ENCODE assay signal across 1 cellular context in the genomic region with DNA sequence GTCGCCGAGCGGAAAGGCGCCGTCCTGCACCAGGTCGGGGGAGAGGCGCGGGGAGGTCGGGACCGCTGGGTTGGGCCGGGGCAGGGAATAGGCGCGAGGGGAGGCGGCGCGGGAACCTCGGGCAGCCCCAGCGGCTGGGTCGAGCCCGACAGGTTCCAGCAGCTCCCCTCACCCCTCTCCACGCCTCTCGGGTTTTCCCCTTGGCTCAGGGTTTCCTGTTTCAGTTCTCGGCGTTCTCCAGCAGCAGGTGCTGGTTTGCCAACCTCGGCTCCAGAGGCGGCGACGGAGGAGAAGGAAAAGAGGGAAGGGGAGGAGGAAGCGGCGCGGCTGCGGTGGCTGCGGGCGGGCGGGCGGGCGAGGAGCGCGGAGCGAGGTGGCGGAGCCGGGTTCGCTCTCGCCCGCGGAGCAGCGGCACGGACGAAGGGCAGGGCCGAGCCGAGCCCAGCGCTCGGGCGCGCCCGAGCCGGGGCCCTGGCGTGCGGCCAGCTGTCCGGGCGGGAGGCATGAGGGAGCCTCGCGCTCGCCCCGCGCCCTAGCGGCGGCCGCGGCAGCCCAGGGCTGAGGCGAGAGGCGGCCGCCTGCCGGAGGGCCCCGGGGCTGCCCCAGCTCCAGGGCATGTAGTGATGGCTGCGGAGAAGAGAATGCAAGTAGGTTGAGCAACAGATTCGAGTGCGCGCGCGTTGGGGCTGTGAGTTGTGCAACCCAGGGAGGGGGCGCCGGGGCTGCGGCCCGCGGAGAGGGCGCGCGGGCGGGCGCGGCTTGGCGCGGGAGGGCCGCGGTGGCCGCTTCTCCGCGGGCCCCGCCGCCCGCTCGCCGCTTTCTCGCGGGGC.
TF ChIP-seq lines count a peak whose summit lies in the region.

A gene (plus strand): TSS at position 816 of the 830 bp plus-strand sequence. CDS start 20 bp downstream, outside the sequence.

TF ChIP-seq in GM12878, 131 proteins besides CTCF, POLR2A, EP300 and RAD21 (continues in another document):
- TF ChIP-seq SUZ12 (IDR thresholded peaks at IDR 0.05; ENCODE audit: unreplicated experiment) (no peak), EGR1 (IDR thresholded peaks at IDR 0.05; ENCODE audit: borderline replicate concordance in 1 of 2, low read depth in 2 of 2, low read length in 2 of 2) (peak in 1 of 2 experiments; percentile 33; a peak in 1 of 3 replicates), BMI1 (IDR thresholded peaks at IDR 0.05; ENCODE audit: borderline replicate concordance) (no peak), ZZZ3 (IDR thresholded peaks at IDR 0.05; ENCODE audit: control insufficient read depth, insufficient read length, low read depth) (no peak), CREB1 (IDR thresholded peaks at IDR 0.05; ENCODE audit: low read depth) (no peak), SMAD5 (IDR thresholded peaks at IDR 0.05; ENCODE audit: low read depth) (peak; percentile 30; the same call in 1 of the 2 replicates), CEBPB (IDR thresholded peaks at IDR 0.05; ENCODE audit: borderline replicate concordance in 1 of 2, low read depth in 2 of 2, low read length in 2 of 2) (0 out of 4 replicates have a peak, but pooled peaks of 1 of the 2 experiments have one; percentile 30), CBX5 (IDR thresholded peaks at IDR 0.05; ENCODE audit: low read depth) (peak; percentile 16; the same call in 1 of the 2 replicates), ETV6 (conservative IDR thresholded peaks at IDR 0.05 in 1 of 2, IDR thresholded peaks at IDR 0.05 in 1 of 2; ENCODE audit: borderline replicate concordance in 1 of 2, low read depth in 1 of 2) (peak in 1 of 2 experiments; percentile 90; a peak in 2 of 4 replicates), RFX5 (IDR thresholded peaks at IDR 0.05; ENCODE audit: low read depth, low read length) (no peak; the same call in 1 of the 2 replicates), TAF1 (IDR thresholded peaks at IDR 0.05; ENCODE audit: borderline replicate concordance, low read depth, low read length) (peak; percentile 74), STAT3 (IDR thresholded peaks at IDR 0.05; ENCODE audit: low read depth, low read length) (no peak), TBL1XR1 (IDR thresholded peaks at IDR 0.05; ENCODE audit: low read depth, low read length) (peak; percentile 81; the same call in 1 of the 2 replicates), CHD1 (IDR thresholded peaks at IDR 0.05; ENCODE audit: low read depth, low read length) (peak; percentile 68; the same call in 1 of the 2 replicates), RELA (IDR thresholded peaks at IDR 0.05; ENCODE audit: borderline replicate concordance, partially characterized antibody) (peak; percentile 85), NR2C2 (IDR thresholded peaks at IDR 0.05; ENCODE audit: borderline replicate concordance, control insufficient read depth, insufficient read length, low read depth) (no peak), MYC (IDR thresholded peaks at IDR 0.05; ENCODE audit: insufficient read depth, insufficient read length, insufficient replicate concordance, low read length, severe bottlenecking) (no peak), DPF2 (IDR thresholded peaks at IDR 0.05) (peak; percentile 48; the same call in 1 of the 2 replicates), NR2F1 (conservative IDR thresholded peaks at IDR 0.05) (0 out of 2 replicates have a peak, but pooled peaks have one; percentile 6)
- TF ChIP-seq, protein P1, sequence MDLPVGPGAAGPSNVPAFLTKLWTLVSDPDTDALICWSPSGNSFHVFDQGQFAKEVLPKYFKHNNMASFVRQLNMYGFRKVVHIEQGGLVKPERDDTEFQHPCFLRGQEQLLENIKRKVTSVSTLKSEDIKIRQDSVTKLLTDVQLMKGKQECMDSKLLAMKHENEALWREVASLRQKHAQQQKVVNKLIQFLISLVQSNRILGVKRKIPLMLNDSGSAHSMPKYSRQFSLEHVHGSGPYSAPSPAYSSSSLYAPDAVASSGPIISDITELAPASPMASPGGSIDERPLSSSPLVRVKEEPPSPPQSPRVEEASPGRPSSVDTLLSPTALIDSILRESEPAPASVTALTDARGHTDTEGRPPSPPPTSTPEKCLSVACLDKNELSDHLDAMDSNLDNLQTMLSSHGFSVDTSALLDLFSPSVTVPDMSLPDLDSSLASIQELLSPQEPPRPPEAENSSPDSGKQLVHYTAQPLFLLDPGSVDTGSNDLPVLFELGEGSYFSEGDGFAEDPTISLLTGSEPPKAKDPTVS (IDR thresholded peaks at IDR 0.05; ENCODE audit: low read depth, low read length) = no peak
- TF ChIP-seq, protein P2, sequence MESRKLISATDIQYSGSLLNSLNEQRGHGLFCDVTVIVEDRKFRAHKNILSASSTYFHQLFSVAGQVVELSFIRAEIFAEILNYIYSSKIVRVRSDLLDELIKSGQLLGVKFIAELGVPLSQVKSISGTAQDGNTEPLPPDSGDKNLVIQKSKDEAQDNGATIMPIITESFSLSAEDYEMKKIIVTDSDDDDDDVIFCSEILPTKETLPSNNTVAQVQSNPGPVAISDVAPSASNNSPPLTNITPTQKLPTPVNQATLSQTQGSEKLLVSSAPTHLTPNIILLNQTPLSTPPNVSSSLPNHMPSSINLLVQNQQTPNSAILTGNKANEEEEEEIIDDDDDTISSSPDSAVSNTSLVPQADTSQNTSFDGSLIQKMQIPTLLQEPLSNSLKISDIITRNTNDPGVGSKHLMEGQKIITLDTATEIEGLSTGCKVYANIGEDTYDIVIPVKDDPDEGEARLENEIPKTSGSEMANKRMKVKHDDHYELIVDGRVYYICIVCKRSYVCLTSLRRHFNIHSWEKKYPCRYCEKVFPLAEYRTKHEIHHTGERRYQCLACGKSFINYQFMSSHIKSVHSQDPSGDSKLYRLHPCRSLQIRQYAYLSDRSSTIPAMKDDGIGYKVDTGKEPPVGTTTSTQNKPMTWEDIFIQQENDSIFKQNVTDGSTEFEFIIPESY (IDR thresholded peaks at IDR 0.05) = no peak
- TF ChIP-seq, protein P3, sequence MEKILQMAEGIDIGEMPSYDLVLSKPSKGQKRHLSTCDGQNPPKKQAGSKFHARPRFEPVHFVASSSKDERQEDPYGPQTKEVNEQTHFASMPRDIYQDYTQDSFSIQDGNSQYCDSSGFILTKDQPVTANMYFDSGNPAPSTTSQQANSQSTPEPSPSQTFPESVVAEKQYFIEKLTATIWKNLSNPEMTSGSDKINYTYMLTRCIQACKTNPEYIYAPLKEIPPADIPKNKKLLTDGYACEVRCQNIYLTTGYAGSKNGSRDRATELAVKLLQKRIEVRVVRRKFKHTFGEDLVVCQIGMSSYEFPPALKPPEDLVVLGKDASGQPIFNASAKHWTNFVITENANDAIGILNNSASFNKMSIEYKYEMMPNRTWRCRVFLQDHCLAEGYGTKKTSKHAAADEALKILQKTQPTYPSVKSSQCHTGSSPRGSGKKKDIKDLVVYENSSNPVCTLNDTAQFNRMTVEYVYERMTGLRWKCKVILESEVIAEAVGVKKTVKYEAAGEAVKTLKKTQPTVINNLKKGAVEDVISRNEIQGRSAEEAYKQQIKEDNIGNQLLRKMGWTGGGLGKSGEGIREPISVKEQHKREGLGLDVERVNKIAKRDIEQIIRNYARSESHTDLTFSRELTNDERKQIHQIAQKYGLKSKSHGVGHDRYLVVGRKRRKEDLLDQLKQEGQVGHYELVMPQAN (conservative IDR thresholded peaks at IDR 0.05) = peak; percentile 52; the same call in 1 of the 2 replicates
- TF ChIP-seq, protein P4, sequence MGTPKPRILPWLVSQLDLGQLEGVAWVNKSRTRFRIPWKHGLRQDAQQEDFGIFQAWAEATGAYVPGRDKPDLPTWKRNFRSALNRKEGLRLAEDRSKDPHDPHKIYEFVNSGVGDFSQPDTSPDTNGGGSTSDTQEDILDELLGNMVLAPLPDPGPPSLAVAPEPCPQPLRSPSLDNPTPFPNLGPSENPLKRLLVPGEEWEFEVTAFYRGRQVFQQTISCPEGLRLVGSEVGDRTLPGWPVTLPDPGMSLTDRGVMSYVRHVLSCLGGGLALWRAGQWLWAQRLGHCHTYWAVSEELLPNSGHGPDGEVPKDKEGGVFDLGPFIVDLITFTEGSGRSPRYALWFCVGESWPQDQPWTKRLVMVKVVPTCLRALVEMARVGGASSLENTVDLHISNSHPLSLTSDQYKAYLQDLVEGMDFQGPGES (IDR thresholded peaks at IDR 0.05) = no peak
- TF ChIP-seq, protein P5, sequence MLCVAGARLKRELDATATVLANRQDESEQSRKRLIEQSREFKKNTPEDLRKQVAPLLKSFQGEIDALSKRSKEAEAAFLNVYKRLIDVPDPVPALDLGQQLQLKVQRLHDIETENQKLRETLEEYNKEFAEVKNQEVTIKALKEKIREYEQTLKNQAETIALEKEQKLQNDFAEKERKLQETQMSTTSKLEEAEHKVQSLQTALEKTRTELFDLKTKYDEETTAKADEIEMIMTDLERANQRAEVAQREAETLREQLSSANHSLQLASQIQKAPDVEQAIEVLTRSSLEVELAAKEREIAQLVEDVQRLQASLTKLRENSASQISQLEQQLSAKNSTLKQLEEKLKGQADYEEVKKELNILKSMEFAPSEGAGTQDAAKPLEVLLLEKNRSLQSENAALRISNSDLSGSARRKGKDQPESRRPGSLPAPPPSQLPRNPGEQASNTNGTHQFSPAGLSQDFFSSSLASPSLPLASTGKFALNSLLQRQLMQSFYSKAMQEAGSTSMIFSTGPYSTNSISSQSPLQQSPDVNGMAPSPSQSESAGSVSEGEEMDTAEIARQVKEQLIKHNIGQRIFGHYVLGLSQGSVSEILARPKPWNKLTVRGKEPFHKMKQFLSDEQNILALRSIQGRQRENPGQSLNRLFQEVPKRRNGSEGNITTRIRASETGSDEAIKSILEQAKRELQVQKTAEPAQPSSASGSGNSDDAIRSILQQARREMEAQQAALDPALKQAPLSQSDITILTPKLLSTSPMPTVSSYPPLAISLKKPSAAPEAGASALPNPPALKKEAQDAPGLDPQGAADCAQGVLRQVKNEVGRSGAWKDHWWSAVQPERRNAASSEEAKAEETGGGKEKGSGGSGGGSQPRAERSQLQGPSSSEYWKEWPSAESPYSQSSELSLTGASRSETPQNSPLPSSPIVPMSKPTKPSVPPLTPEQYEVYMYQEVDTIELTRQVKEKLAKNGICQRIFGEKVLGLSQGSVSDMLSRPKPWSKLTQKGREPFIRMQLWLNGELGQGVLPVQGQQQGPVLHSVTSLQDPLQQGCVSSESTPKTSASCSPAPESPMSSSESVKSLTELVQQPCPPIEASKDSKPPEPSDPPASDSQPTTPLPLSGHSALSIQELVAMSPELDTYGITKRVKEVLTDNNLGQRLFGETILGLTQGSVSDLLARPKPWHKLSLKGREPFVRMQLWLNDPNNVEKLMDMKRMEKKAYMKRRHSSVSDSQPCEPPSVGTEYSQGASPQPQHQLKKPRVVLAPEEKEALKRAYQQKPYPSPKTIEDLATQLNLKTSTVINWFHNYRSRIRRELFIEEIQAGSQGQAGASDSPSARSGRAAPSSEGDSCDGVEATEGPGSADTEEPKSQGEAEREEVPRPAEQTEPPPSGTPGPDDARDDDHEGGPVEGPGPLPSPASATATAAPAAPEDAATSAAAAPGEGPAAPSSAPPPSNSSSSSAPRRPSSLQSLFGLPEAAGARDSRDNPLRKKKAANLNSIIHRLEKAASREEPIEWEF (IDR thresholded peaks at IDR 0.05; ENCODE audit: insufficient replicate concordance, low read depth, low read length) = no peak
- TF ChIP-seq, protein P6, sequence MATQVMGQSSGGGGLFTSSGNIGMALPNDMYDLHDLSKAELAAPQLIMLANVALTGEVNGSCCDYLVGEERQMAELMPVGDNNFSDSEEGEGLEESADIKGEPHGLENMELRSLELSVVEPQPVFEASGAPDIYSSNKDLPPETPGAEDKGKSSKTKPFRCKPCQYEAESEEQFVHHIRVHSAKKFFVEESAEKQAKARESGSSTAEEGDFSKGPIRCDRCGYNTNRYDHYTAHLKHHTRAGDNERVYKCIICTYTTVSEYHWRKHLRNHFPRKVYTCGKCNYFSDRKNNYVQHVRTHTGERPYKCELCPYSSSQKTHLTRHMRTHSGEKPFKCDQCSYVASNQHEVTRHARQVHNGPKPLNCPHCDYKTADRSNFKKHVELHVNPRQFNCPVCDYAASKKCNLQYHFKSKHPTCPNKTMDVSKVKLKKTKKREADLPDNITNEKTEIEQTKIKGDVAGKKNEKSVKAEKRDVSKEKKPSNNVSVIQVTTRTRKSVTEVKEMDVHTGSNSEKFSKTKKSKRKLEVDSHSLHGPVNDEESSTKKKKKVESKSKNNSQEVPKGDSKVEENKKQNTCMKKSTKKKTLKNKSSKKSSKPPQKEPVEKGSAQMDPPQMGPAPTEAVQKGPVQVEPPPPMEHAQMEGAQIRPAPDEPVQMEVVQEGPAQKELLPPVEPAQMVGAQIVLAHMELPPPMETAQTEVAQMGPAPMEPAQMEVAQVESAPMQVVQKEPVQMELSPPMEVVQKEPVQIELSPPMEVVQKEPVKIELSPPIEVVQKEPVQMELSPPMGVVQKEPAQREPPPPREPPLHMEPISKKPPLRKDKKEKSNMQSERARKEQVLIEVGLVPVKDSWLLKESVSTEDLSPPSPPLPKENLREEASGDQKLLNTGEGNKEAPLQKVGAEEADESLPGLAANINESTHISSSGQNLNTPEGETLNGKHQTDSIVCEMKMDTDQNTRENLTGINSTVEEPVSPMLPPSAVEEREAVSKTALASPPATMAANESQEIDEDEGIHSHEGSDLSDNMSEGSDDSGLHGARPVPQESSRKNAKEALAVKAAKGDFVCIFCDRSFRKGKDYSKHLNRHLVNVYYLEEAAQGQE (IDR thresholded peaks at IDR 0.05; ENCODE audit: low read depth, low read length) = no peak
- TF ChIP-seq, protein P7, sequence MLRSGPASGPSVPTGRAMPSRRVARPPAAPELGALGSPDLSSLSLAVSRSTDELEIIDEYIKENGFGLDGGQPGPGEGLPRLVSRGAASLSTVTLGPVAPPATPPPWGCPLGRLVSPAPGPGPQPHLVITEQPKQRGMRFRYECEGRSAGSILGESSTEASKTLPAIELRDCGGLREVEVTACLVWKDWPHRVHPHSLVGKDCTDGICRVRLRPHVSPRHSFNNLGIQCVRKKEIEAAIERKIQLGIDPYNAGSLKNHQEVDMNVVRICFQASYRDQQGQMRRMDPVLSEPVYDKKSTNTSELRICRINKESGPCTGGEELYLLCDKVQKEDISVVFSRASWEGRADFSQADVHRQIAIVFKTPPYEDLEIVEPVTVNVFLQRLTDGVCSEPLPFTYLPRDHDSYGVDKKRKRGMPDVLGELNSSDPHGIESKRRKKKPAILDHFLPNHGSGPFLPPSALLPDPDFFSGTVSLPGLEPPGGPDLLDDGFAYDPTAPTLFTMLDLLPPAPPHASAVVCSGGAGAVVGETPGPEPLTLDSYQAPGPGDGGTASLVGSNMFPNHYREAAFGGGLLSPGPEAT (IDR thresholded peaks at IDR 0.05; ENCODE audit: low read depth) = 0 out of 2 replicates have a peak, but pooled peaks have one; percentile 66
- TF ChIP-seq, protein P8, sequence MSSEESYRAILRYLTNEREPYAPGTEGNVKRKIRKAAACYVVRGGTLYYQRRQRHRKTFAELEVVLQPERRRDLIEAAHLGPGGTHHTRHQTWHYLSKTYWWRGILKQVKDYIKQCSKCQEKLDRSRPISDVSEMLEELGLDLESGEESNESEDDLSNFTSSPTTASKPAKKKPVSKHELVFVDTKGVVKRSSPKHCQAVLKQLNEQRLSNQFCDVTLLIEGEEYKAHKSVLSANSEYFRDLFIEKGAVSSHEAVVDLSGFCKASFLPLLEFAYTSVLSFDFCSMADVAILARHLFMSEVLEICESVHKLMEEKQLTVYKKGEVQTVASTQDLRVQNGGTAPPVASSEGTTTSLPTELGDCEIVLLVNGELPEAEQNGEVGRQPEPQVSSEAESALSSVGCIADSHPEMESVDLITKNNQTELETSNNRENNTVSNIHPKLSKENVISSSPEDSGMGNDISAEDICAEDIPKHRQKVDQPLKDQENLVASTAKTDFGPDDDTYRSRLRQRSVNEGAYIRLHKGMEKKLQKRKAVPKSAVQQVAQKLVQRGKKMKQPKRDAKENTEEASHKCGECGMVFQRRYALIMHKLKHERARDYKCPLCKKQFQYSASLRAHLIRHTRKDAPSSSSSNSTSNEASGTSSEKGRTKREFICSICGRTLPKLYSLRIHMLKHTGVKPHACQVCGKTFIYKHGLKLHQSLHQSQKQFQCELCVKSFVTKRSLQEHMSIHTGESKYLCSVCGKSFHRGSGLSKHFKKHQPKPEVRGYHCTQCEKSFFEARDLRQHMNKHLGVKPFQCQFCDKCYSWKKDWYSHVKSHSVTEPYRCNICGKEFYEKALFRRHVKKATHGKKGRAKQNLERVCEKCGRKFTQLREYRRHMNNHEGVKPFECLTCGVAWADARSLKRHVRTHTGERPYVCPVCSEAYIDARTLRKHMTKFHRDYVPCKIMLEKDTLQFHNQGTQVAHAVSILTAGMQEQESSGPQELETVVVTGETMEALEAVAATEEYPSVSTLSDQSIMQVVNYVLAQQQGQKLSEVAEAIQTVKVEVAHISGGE (CRISPR knock-in tag; IDR thresholded peaks at IDR 0.05) = no peak
